8 cellular contexts compared by ENCODE assay signal in genomic region chr19:11737964-11738745, GRCh38.
DNase-seq lines count a peak whose midpoint lies in the region; ATAC-seq and TF ChIP-seq lines count a peak whose summit lies in the region.

No MANE protein-coding gene starts in this region.

- peak overlapping the region; percentile 18 for H3K27ac Mint-ChIP-seq in memory B cell
- peak overlapping the region; percentile 85 for H3K27ac Mint-ChIP-seq in stimulated activated memory B cell treated with anti-CD40 and anti-IgM and Interleukin-4, amounts not matched to agents 10 μg/mL and 1 μg/mL and 100 μg/mL, for 72 hours

- peak; percentile 32 for ATAC-seq in GM21825 (IDR thresholded peaks at IDR 0.05; ENCODE audit: unreplicated experiment)
- peak; percentile 51 for ATAC-seq in memory B cell (ENCODE audit: low read depth)
- peak; percentile 69 for ATAC-seq in stimulated activated memory B cell treated with anti-CD40 and anti-IgM and Interleukin-4, amounts not matched to agents 10 μg/mL and 1 μg/mL and 100 μg/mL, for 72 hours

- no peaks in the 10 kb centered on the region for H3K27me3 Mint-ChIP-seq in memory B cell
- no peaks in the 10 kb centered on the region for H3K27me3 Mint-ChIP-seq in stimulated activated memory B cell treated with anti-CD40 and anti-IgM and Interleukin-4, amounts not matched to agents 10 μg/mL and 1 μg/mL and 100 μg/mL, for 72 hours

- H3K36me3 Mint-ChIP-seq in memory B cell, result peaks cover 2% of the 10 kb centered on the region
- H3K36me3 Mint-ChIP-seq in stimulated activated memory B cell treated with anti-CD40 and anti-IgM and Interleukin-4, amounts not matched to agents 10 μg/mL and 1 μg/mL and 100 μg/mL, for 72 hours, result no peaks in the 10 kb centered on the region

- peak overlapping the region; percentile 82 for H3K4me3 ChIP-seq in GM12864 (ENCODE audit: low read depth, low read length)
- peak overlapping the region; percentile 84 for H3K4me3 ChIP-seq in LNCaP clone FGC (ENCODE audit: low read depth, low read length)

- H3K9me3 Mint-ChIP-seq in memory B cell, result no peaks in the 10 kb centered on the region
- H3K9me3 Mint-ChIP-seq in stimulated activated memory B cell treated with anti-CD40 and anti-IgM and Interleukin-4, amounts not matched to agents 10 μg/mL and 1 μg/mL and 100 μg/mL, for 72 hours, result no peaks in the 10 kb centered on the region

- peak overlapping the region; percentile 95 for H3K4me3 Mint-ChIP-seq in memory B cell
- peak overlapping the region; percentile 97 for H3K4me3 Mint-ChIP-seq in stimulated activated memory B cell treated with anti-CD40 and anti-IgM and Interleukin-4, amounts not matched to agents 10 μg/mL and 1 μg/mL and 100 μg/mL, for 72 hours

- H3K4me1 Mint-ChIP-seq in memory B cell, result peaks cover 11% of the 10 kb centered on the region
- H3K4me1 Mint-ChIP-seq in stimulated activated memory B cell treated with anti-CD40 and anti-IgM and Interleukin-4, amounts not matched to agents 10 μg/mL and 1 μg/mL and 100 μg/mL, for 72 hours, result peaks cover 19% of the 10 kb centered on the region

- TF ChIP-seq CTCF in GM12864 (IDR thresholded peaks at IDR 0.05; ENCODE audit: low read depth, low read length, missing control alignments), result no peak
- peak; percentile 11; the same call in 1 of the 2 replicates for TF ChIP-seq CTCF in LNCaP clone FGC (IDR thresholded peaks at IDR 0.05; ENCODE audit: control insufficient read depth, extremely low read depth, insufficient read depth)

- DNase-seq in GM12864 (ENCODE audit: low read depth), result no peak
- DNase-seq in LNCaP clone FGC (ENCODE audit: low read depth), result peak; percentile 27
- DNase-seq in activated CD4-positive, alpha-beta T cell treated with anti-CD3 and anti-CD28 coated beads for 48 hours, result peak; percentile 47
- DNase-seq in effector CD8-positive, alpha-beta T cell (lab: John Stamatoyannopoulos, UW), result peak; percentile 22
- DNase-seq in memory B cell (ENCODE audit: low spot score in 2 of 2), result peak; percentile 28 to 48
- no peak for DNase-seq in cerebellar nuclear complex (lab: John Stamatoyannopoulos, UW)

Comparison
In these comparisons a context has a peak if more than half of its experiments do, and no peak if none do; other contexts are left out.
1. DNase-seq: peak in LNCaP clone FGC (single experiment), activated CD4-positive, alpha-beta T cell treated with anti-CD3 and anti-CD28 coated beads for 48 hours (single experiment), effector CD8-positive, alpha-beta T cell (single experiment) and memory B cell (2 of 2); none in GM12864 (single experiment) and cerebellar nuclear complex (0 of 2).
2. Peak in every context shown above with its lines, with median percentiles within 50 percentile points of each other: ATAC-seq.